In genomic region chr2:170503971-170504819, GRCh38 we compare ENCODE assay signal across 26 cellular contexts.
DNase-seq lines count a peak whose midpoint lies in the region; ATAC-seq, FAIRE-seq and TF ChIP-seq lines count a peak whose summit lies in the region.
"Had no signal": no experiment of that assay in that cellular context is flagged by ENCODE, and none has a peak within 500 bp of the region (broad histone marks: within the 10 kb centered on the region; RNA-seq: fewer than 3 reads in every experiment).

No MANE protein-coding gene starts in this region.

- TF ChIP-seq EP300 in H1 (IDR thresholded peaks at IDR 0.05; ENCODE audit: borderline replicate concordance in 1 of 2, low read depth in 2 of 2, low read length in 2 of 2): no peak

- H3K27me3 ChIP-seq in left ventricle myocardium inferior (ENCODE audit: low read depth): peaks cover 9% of the 10 kb centered on the region
- H3K27me3 ChIP-seq in H1 (replicated peaks in 1 of 4; ENCODE audit: control insufficient read depth in 3 of 4, extremely low read depth in 1 of 4, insufficient read depth in 3 of 4, low read length in 3 of 4): peaks cover 0 to 5% (median 2%) of the 10 kb centered on the region in 4 experiments; a peak in 3 of 7 replicates
- no peaks in the 10 kb centered on the region for H3K27me3 ChIP-seq in mesenchymal stem cell (ENCODE audit: control insufficient read depth in 1 of 2, insufficient read depth in 1 of 2, low read length in 2 of 2)
- H3K27me3 ChIP-seq: breast epithelium, upper lobe of right lung had no signal

- no peak for TF ChIP-seq POLR2A in H1 (IDR thresholded peaks at IDR 0.05; ENCODE audit: control extremely low read depth in 1 of 2, low read depth in 2 of 2, low read length in 2 of 2)

- WGBS in H1 (ENCODE audit: extremely low coverage in 1 of 2, insufficient coverage in 1 of 2, insufficient read length in 1 of 2, insufficient replicate concordance in 2 of 2, low coverage in 1 of 2, low lambda C conversion rate in 2 of 2, missing lambda C conversion rate in 1 of 2), 2 experiments: 51% methylated on average over 15 of the region's 15 CpGs; no CpG with 5 or more reads in 1 of the 2 experiments
- 31% methylated on average over 14 of the region's 15 CpGs for WGBS in mesenchymal stem cell
- WGBS in urinary bladder: 73% methylated on average over 15 of the region's 15 CpGs

- intact Hi-C loops in left ventricle myocardium inferior (cut with micrococcal nuclease) (no loop called here), left cardiac atrium (cut with DNase I) (no loop called here)

- no peaks in the 10 kb centered on the region for H3K79me1 ChIP-seq in H1 (ENCODE audit: low read depth, low read length)
- H3K79me1 ChIP-seq in mesenchymal stem cell (replicated peaks; ENCODE audit: low read length, poor library complexity, severe bottlenecking): no peaks in the 10 kb centered on the region

- peaks cover 44% of the 10 kb centered on the region for H3K4me1 ChIP-seq in left ventricle myocardium inferior
- peaks cover 9 to 33% (median 31%) of the 10 kb centered on the region in 4 experiments; a peak in 6 of 7 replicates for H3K4me1 ChIP-seq in H1 (replicated peaks in 1 of 4; ENCODE audit: control insufficient read depth in 3 of 4, insufficient read depth in 4 of 4, low read length in 3 of 4)
- peaks cover 1% of the 10 kb centered on the region for H3K4me1 ChIP-seq in mesenchymal stem cell (ENCODE audit: control insufficient read depth, insufficient read depth, low read depth, low read length)
- H3K4me1 ChIP-seq in urinary bladder (ENCODE audit: insufficient read depth): no peaks in the 10 kb centered on the region
- H3K4me1 ChIP-seq: breast epithelium, Caco-2 had no signal

- CTCF ChIA-PET in H1 (lab: Charles Lee; ENCODE audit: partially characterized antibody): no interaction called here

- no peak overlapping the region for H2BK15ac ChIP-seq in H1 (ENCODE audit: low read length)
- no peak overlapping the region for H2BK15ac ChIP-seq in mesenchymal stem cell (ENCODE audit: low read depth, poor library complexity, severe bottlenecking)

- no peak overlapping the region for H3K9ac ChIP-seq in H1 (replicated peaks in 1 of 4; ENCODE audit: extremely low read depth in 1 of 4, low read depth in 3 of 4, low read length in 3 of 4)
- H3K9ac ChIP-seq in mesenchymal stem cell (ENCODE audit: low read length): no peak overlapping the region
- H3K9ac ChIP-seq: BLaER1, KMS-11 had no signal

- H3K9me3 ChIP-seq in left ventricle myocardium inferior (replicated peaks) (no peaks in the 10 kb centered on the region), H1 (ENCODE audit: insufficient read depth in 2 of 2, low read depth in 1 of 2, low read length in 1 of 2) (no peaks in the 10 kb centered on the region), mesenchymal stem cell (ENCODE audit: control insufficient read depth, low read length) (no peaks in the 10 kb centered on the region)
- H3K9me3 ChIP-seq: BLaER1, breast epithelium, Caco-2, prostate gland, upper lobe of right lung had no signal

- no peak overlapping the region for H3K4me3 ChIP-seq in left ventricle myocardium inferior
- peak overlapping the region in 1 of 4 experiments; percentile 11; a peak in 1 of 8 replicates for H3K4me3 ChIP-seq in H1 (ENCODE audit: extremely low read depth in 1 of 4, insufficient read depth in 2 of 4, low read depth in 3 of 4, low read length in 4 of 4)
- H3K4me3 ChIP-seq in mesenchymal stem cell (ENCODE audit: insufficient read depth in 1 of 2, low read depth in 1 of 2, low read length in 2 of 2): no peak overlapping the region
- H3K4me3 ChIP-seq in urinary bladder (ENCODE audit: low read depth, low read length): no peak overlapping the region
- H3K4me3 ChIP-seq: BLaER1, breast epithelium, prostate gland, upper lobe of right lung had no signal

- no peaks in the 10 kb centered on the region for H3K36me3 ChIP-seq in left ventricle myocardium inferior
- H3K36me3 ChIP-seq in H1 (ENCODE audit: control insufficient read depth in 2 of 4, insufficient read depth in 4 of 4, low read length in 3 of 4): no peaks in the 10 kb centered on the region
- no peaks in the 10 kb centered on the region for H3K36me3 ChIP-seq in mesenchymal stem cell (ENCODE audit: control insufficient read depth in 1 of 2, insufficient read depth in 2 of 2, low read depth in 1 of 2, low read length in 2 of 2)
- no peaks in the 10 kb centered on the region for H3K36me3 ChIP-seq in urinary bladder (ENCODE audit: insufficient read depth)
- H3K36me3 ChIP-seq: BLaER1, breast epithelium, prostate gland, upper lobe of right lung had no signal

- H3K56ac ChIP-seq in H1 (replicated peaks; ENCODE audit: insufficient read length, low read depth, low read length): no peak overlapping the region

- TF ChIP-seq CTCF in left ventricle myocardium inferior (IDR thresholded peaks at IDR 0.05; ENCODE audit: borderline replicate concordance) (no peak), H1 (IDR thresholded peaks at IDR 0.05; ENCODE audit: control extremely low read depth in 1 of 3, insufficient read depth in 1 of 3, low read depth in 1 of 3, low read length in 3 of 3) (no peak)

- no peak for DNase-seq in left ventricle myocardium inferior
- DNase-seq in left cardiac atrium: no peak
- DNase-seq in H1 (ENCODE audit: low read depth in 1 of 2, low spot score in 2 of 2): no peak
- DNase-seq in mesenchymal stem cell: peak; percentile 36
- DNase-seq in 8988T: no peak
- DNase-seq in COLO829 (ENCODE audit: low spot score): no peak
- DNase-seq: activated B cell treated with CpG ODN at 0.5 μM for 24 hours; activated CD4-positive, alpha-beta memory T cell treated with anti-CD3 and anti-CD28 coated beads for 36 hours; activated effector memory CD4-positive, alpha-beta T cell treated with anti-CD3 and anti-CD28 coated beads, Interleukin-2, amount 50 U/mL, for 16 hours; activated naive CD8-positive, alpha-beta T cell treated with anti-CD3 and anti-CD28 coated beads, Interleukin-2, amount 50 U/mL, for 24 hours; Caco-2; cortex of kidney; DMS79 treated with DMSO at 0.1 percent for 48 hours; naive thymus-derived CD8-positive, alpha-beta T cell; NCI-H146; NCI-H69; upper lobe of right lung had no signal

- peak overlapping the region; percentile 26 to 46 for H3K4me2 ChIP-seq in H1 (ENCODE audit: insufficient read depth in 1 of 2, low read depth in 2 of 2, low read length in 2 of 2)
- no peak overlapping the region for H3K4me2 ChIP-seq in mesenchymal stem cell (ENCODE audit: low read length, poor library complexity, severe bottlenecking)
- H3K4me2 ChIP-seq: BLaER1, KMS-11 had no signal

- H3K23me2 ChIP-seq in H1 (ENCODE audit: low read depth, low read length): no peaks in the 10 kb centered on the region

- H3K23ac ChIP-seq in H1 (ENCODE audit: insufficient read length) (no peak overlapping the region), mesenchymal stem cell (ENCODE audit: low read length in 2 of 2) (no peak overlapping the region)

- no peak for ATAC-seq in left cardiac atrium
- no peak for ATAC-seq in HG03135 (IDR thresholded peaks at IDR 0.05; ENCODE audit: unreplicated experiment)
- ATAC-seq: activated naive CD8-positive, alpha-beta T cell treated with anti-CD3 and anti-CD28 coated beads, Interleukin-2, amount 50 U/mL, for 24 hours; naive thymus-derived CD8-positive, alpha-beta T cell; upper lobe of right lung had no signal

- H2AFZ ChIP-seq in H1 (ENCODE audit: low read length): no peak overlapping the region
- no peak overlapping the region for H2AFZ ChIP-seq in mesenchymal stem cell (ENCODE audit: low read depth, low read length)

- no peaks in the 10 kb centered on the region for H3K79me2 ChIP-seq in H1 (ENCODE audit: control insufficient read depth in 1 of 2, insufficient read depth in 2 of 2, low read length in 2 of 2)

- H2BK12ac ChIP-seq in H1 (ENCODE audit: low read depth, low read length) (peak overlapping the region; percentile 96; the same call in 1 of the 2 replicates), mesenchymal stem cell (ENCODE audit: low read length in 2 of 2) (no peak overlapping the region)

- H3K14ac ChIP-seq in H1 (ENCODE audit: insufficient read length): no peak overlapping the region
- H3K14ac ChIP-seq in mesenchymal stem cell (ENCODE audit: low read length in 2 of 2): no peak overlapping the region

- H4K91ac ChIP-seq in H1 (replicated peaks; ENCODE audit: insufficient read length, low read length): no peak overlapping the region
- H4K91ac ChIP-seq in mesenchymal stem cell (ENCODE audit: low read length): no peak overlapping the region

- H4K8ac ChIP-seq in H1 (ENCODE audit: extremely low read depth, insufficient read depth, low read length) (no peak overlapping the region), mesenchymal stem cell (ENCODE audit: low read length) (peak overlapping the region; percentile 38)

- no peak overlapping the region for H2BK20ac ChIP-seq in H1 (ENCODE audit: low read length)

- POLR2A ChIA-PET in H1 (lab: Charles Lee; ENCODE audit: partially characterized antibody): no interaction called here

- H3K4ac ChIP-seq in H1 (replicated peaks; ENCODE audit: insufficient read length, low read depth, low read length) (no peak overlapping the region), mesenchymal stem cell (ENCODE audit: low read depth in 1 of 2, low read length in 2 of 2) (no peak overlapping the region)

- peak overlapping the region; percentile 94; the same call in 1 of the 2 replicates for H2BK5ac ChIP-seq in H1 (ENCODE audit: low read depth, low read length)
- no peak overlapping the region for H2BK5ac ChIP-seq in mesenchymal stem cell (ENCODE audit: low read depth, low read length, poor library complexity, severe bottlenecking)

- H2BK120ac ChIP-seq in H1 (replicated peaks; ENCODE audit: low read depth, low read length): peak overlapping the region; percentile 96
- H2BK120ac ChIP-seq in mesenchymal stem cell (ENCODE audit: low read depth, low read length): no peak overlapping the region

- H3K18ac ChIP-seq in H1 (ENCODE audit: extremely low read depth, low read length) (no peak overlapping the region), mesenchymal stem cell (ENCODE audit: low read depth in 1 of 2, low read length in 2 of 2) (peak overlapping the region in 1 of 2 experiments; percentile 56)

- H3K27ac ChIP-seq in left ventricle myocardium inferior (replicated peaks) (peak overlapping the region; percentile 57), H1 (ENCODE audit: low read depth, low read length) (no peak overlapping the region), mesenchymal stem cell (ENCODE audit: low read length, poor library complexity, severe bottlenecking) (no peak overlapping the region), urinary bladder (ENCODE audit: low read depth) (peak overlapping the region; percentile 38)
- H3K27ac ChIP-seq: BLaER1, HL-60, KMS-11, prostate gland, upper lobe of right lung had no signal

- TF ChIP-seq RAD21 in H1 (IDR thresholded peaks at IDR 0.05 in 1 of 2, conservative IDR thresholded peaks at IDR 0.05 in 1 of 2; ENCODE audit: low read depth in 2 of 2, low read length in 2 of 2): no peak

- no peak overlapping the region for H4K5ac ChIP-seq in H1 (ENCODE audit: insufficient read length, low read depth, low read length)

- H2AK5ac ChIP-seq in H1 (ENCODE audit: low read depth, low read length) (no peak overlapping the region), mesenchymal stem cell (ENCODE audit: low read length, severe bottlenecking) (no peak overlapping the region)

- no peak for FAIRE-seq in H1 (lab: Jason Lieb, UNC)
- FAIRE-seq: A204.1, GM12891 had no signal

- H4K20me1 ChIP-seq in H1 (replicated peaks in 1 of 2; ENCODE audit: control insufficient read depth in 1 of 2, insufficient read depth in 2 of 2, low read length in 2 of 2): no peaks in the 10 kb centered on the region
- H4K20me1 ChIP-seq: BLaER1 had no signal

Comparison
In these comparisons a context has a peak if more than half of its experiments do, and no peak if none do; other contexts are left out.
1. H3K27ac ChIP-seq: peak in left ventricle myocardium inferior (single experiment) and urinary bladder (single experiment); none in H1 (single experiment) and mesenchymal stem cell (single experiment).